In genomic region chr20:10324198-10324836, GRCh38 we compare ENCODE assay signal across 31 cellular contexts.
"Had no signal": no experiment of that assay in that cellular context is flagged by ENCODE, and none has a peak within 500 bp of the region (broad histone marks: within the 10 kb centered on the region; RNA-seq: fewer than 3 reads in every experiment).

No MANE protein-coding gene starts in this region.

- H3K4me1 ChIP-seq: adrenal gland, body of pancreas, esophagus muscularis mucosa, foreskin keratinocyte, gastrocnemius medialis had no signal

- H3K9me3 Mint-ChIP-seq: activated CD4-positive, alpha-beta memory T cell treated with anti-CD3 and anti-CD28 coated beads for 36 hours; activated naive CD8-positive, alpha-beta T cell treated with anti-CD3 and anti-CD28 coated beads for 36 hours; activated naive CD8-positive, alpha-beta T cell treated with anti-CD3 and anti-CD28 coated beads, Interleukin-2, amount 50 U/mL, for 24 hours; activated T-cell treated with anti-CD3 and anti-CD28 coated beads, Interleukin-2, amount 50 U/mL, for 24 hours; activated T-cell treated with anti-CD3 and anti-CD28 coated beads, Interleukin-2, amount 50 U/mL, for 72 hours; effector memory CD8-positive, alpha-beta T cell; T-helper 2 cell treated with Interferon-gamma antibody and Interleukin-4, amounts not matched to agents 5 μg/mL and 100 μg/mL, for 36 hours had no signal

- H3K4me3 Mint-ChIP-seq: activated CD4-positive, alpha-beta memory T cell treated with anti-CD3 and anti-CD28 coated beads for 36 hours; activated CD4-positive, alpha-beta T cell treated with anti-CD3 and anti-CD28 coated beads for 36 hours; activated CD4-positive, alpha-beta T cell treated with anti-CD3 and anti-CD28 coated beads, Interleukin-2, amount 10 ng/mL, durations not matched to agents 24 days and 14 days; activated naive CD4-positive, alpha-beta T cell treated with anti-CD3 and anti-CD28 coated beads, Interleukin-2, amount 50 U/mL, for 24 hours; activated naive CD8-positive, alpha-beta T cell treated with anti-CD3 and anti-CD28 coated beads for 36 hours; activated naive CD8-positive, alpha-beta T cell treated with anti-CD3 and anti-CD28 coated beads, Interleukin-2, amount 50 U/mL, for 24 hours; activated T-cell treated with anti-CD3 and anti-CD28 coated beads, Interleukin-2, amount 50 U/mL, for 24 hours; activated T-cell treated with anti-CD3 and anti-CD28 coated beads, Interleukin-2, amount 50 U/mL, for 72 hours; effector memory CD8-positive, alpha-beta T cell; T-helper 17 cell; T-helper 2 cell treated with Interferon-gamma antibody and Interleukin-4, amounts not matched to agents 5 μg/mL and 100 μg/mL, for 36 hours had no signal

- H3K4me3 ChIP-seq: adrenal gland, body of pancreas, esophagus muscularis mucosa, gastrocnemius medialis had no signal

- H3K36me3 ChIP-seq: adrenal gland, esophagus muscularis mucosa, gastrocnemius medialis had no signal

- H3K27me3 ChIP-seq: adrenal gland, body of pancreas, esophagus muscularis mucosa, gastrocnemius medialis had no signal

- H3K4me1 Mint-ChIP-seq: activated CD4-positive, alpha-beta T cell treated with anti-CD3 and anti-CD28 coated beads for 36 hours; activated CD4-positive, alpha-beta T cell treated with anti-CD3 and anti-CD28 coated beads, Interleukin-2, amount 10 ng/mL, durations not matched to agents 24 days and 14 days; activated naive CD4-positive, alpha-beta T cell treated with anti-CD3 and anti-CD28 coated beads, Interleukin-2, amount 50 U/mL, for 24 hours; activated naive CD8-positive, alpha-beta T cell treated with anti-CD3 and anti-CD28 coated beads for 36 hours; activated naive CD8-positive, alpha-beta T cell treated with anti-CD3 and anti-CD28 coated beads, Interleukin-2, amount 50 U/mL, for 24 hours; T-helper 17 cell had no signal

- H3K27ac Mint-ChIP-seq: activated CD4-positive, alpha-beta memory T cell treated with anti-CD3 and anti-CD28 coated beads for 36 hours; activated CD4-positive, alpha-beta T cell treated with anti-CD3 and anti-CD28 coated beads for 36 hours; activated CD4-positive, alpha-beta T cell treated with anti-CD3 and anti-CD28 coated beads, Interleukin-2, amount 10 ng/mL, durations not matched to agents 24 days and 14 days; activated naive CD4-positive, alpha-beta T cell treated with anti-CD3 and anti-CD28 coated beads, Interleukin-2, amount 50 U/mL, for 24 hours; activated naive CD8-positive, alpha-beta T cell treated with anti-CD3 and anti-CD28 coated beads for 36 hours; activated naive CD8-positive, alpha-beta T cell treated with anti-CD3 and anti-CD28 coated beads, Interleukin-2, amount 50 U/mL, for 24 hours; activated T-cell treated with anti-CD3 and anti-CD28 coated beads, Interleukin-2, amount 50 U/mL, for 24 hours; activated T-cell treated with anti-CD3 and anti-CD28 coated beads, Interleukin-2, amount 50 U/mL, for 72 hours; effector memory CD8-positive, alpha-beta T cell; T-helper 17 cell; T-helper 2 cell treated with Interferon-gamma antibody and Interleukin-4, amounts not matched to agents 5 μg/mL and 100 μg/mL, for 36 hours had no signal

- H3K27me3 Mint-ChIP-seq: activated CD4-positive, alpha-beta T cell treated with anti-CD3 and anti-CD28 coated beads, Interleukin-2, amount 10 ng/mL, durations not matched to agents 24 days and 14 days had no signal

- H3K9me3 ChIP-seq: adrenal gland, body of pancreas, esophagus muscularis mucosa, gastrocnemius medialis had no signal

- H3K36me3 Mint-ChIP-seq: activated CD4-positive, alpha-beta memory T cell treated with anti-CD3 and anti-CD28 coated beads for 36 hours; activated naive CD4-positive, alpha-beta T cell treated with anti-CD3 and anti-CD28 coated beads, Interleukin-2, amount 50 U/mL, for 24 hours; activated naive CD8-positive, alpha-beta T cell treated with anti-CD3 and anti-CD28 coated beads for 36 hours had no signal

- DNase-seq: activated CD4-positive, alpha-beta memory T cell treated with anti-CD3 and anti-CD28 coated beads for 36 hours; activated CD4-positive, alpha-beta T cell treated with anti-CD3 and anti-CD28 coated beads for 36 hours; activated CD4-positive, alpha-beta T cell treated with anti-CD3 and anti-CD28 coated beads, Interleukin-2, amount 10 ng/mL, durations not matched to agents 24 days and 14 days; activated CD4-positive, CD25-positive, alpha-beta regulatory T cell; activated CD4-positive, CD25-positive, alpha-beta regulatory T cell treated with anti-CD3 and anti-CD28 coated beads, Interleukin-2, amount 50 U/mL, for 72 hours; activated CD8-positive, alpha-beta memory T cell treated with anti-CD3 and anti-CD28 coated beads, Interleukin-2, amount 50 U/mL, for 48 hours; activated gamma-delta T cell; activated naive CD4-positive, alpha-beta T cell; activated naive CD8-positive, alpha-beta T cell treated with anti-CD3 and anti-CD28 coated beads for 36 hours; activated naive CD8-positive, alpha-beta T cell treated with anti-CD3 and anti-CD28 coated beads, Interleukin-2, amount 50 U/mL, for 24 hours; activated T-cell treated with anti-CD3 and anti-CD28 coated beads for 4 hours; activated T-cell treated with anti-CD3 and anti-CD28 coated beads, Interleukin-2, amount 50 U/mL, for 24 hours; activated T-cell treated with anti-CD3 and anti-CD28 coated beads, Interleukin-2, amount 50 U/mL, for 72 hours; adrenal gland; amygdala; body of pancreas; caudate nucleus; cortex of kidney; dermis blood vessel endothelial cell; effector CD4-positive, alpha-beta T cell; effector memory CD8-positive, alpha-beta T cell; erythroblast; foreskin keratinocyte; gastrocnemius medialis; glutamatergic neuron; T-helper 1 cell; T-helper 17 cell; T1000 had no signal

- H3K27ac ChIP-seq: adrenal gland, body of pancreas, esophagus muscularis mucosa, foreskin keratinocyte, gastrocnemius medialis had no signal

- ATAC-seq: activated CD4-positive, alpha-beta T cell treated with anti-CD3 and anti-CD28 coated beads for 36 hours; activated naive CD8-positive, alpha-beta T cell treated with anti-CD3 and anti-CD28 coated beads, Interleukin-2, amount 50 U/mL, for 24 hours; activated T-cell treated with anti-CD3 and anti-CD28 coated beads, Interleukin-2, amount 50 U/mL, for 72 hours; body of pancreas; effector memory CD8-positive, alpha-beta T cell; foreskin keratinocyte; gastrocnemius medialis; T-helper 17 cell had no signal
